ENCODE assay signal across 17 cellular contexts in the genomic region with DNA sequence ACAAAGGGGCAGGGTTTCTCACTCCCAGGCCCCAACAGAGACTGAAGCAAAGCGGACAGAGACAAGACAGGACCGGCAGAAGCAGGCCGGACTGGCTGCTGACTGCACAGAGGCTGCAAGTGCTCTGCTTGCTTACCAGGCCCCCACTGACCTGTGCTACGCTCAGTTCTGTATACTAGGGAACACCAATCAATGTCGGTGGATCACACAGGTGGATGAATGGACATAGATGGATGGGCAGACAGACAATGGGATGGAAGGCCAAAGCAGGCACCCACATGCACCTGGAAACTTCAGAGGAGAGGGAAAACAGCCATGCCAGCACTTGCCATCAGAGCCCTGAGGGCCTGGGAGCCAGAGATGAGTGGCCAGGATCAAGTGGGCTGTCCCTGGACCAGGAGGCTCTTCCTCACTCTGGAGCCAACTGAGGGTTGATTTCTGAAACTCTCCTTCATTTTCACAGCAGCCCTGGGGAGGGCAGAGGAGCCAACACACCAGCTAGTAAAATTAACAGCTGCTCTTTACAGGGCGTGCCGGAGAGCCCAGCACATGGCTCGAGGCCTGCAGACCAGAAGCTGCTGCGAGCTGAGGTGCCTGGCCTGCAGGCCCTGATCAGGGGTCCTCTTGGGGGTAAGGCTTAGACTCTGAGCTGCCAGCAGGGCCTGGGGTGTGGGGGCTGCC.
A peak's percentile ranks its signal among the peaks of the same experiment; 100 is the strongest.
DNase-seq lines count a peak whose midpoint lies in the region; ATAC-seq and TF ChIP-seq lines count a peak whose summit lies in the region.
"Had no signal": no experiment of that assay in that cellular context is flagged by ENCODE, and none has a peak within 500 bp of the region (broad histone marks: within the 10 kb centered on the region; RNA-seq: fewer than 3 reads in every experiment).

No MANE protein-coding gene starts in this region.

- H3K27me3 ChIP-seq in SJCRH30 (no peaks in the 10 kb centered on the region), psoas muscle (ENCODE audit: insufficient read depth in 3 of 3, low read length in 2 of 3) (no peaks in the 10 kb centered on the region)
- H3K27me3 ChIP-seq: hepatocyte, right atrium auricular region had no signal

- H3K9me3 ChIP-seq in SJCRH30 (replicated peaks) (no peaks in the 10 kb centered on the region), psoas muscle (no peaks in the 10 kb centered on the region)
- H3K9me3 ChIP-seq: right atrium auricular region had no signal

- intact Hi-C loops in left colon (cut with DNase I, micrococcal nuclease): loop anchor here (2.0 to 10.0 kb wide), 3 partner anchors 222 to 247 kb away; a partner anchor contains a TSS
- intact Hi-C loops in psoas muscle (cut with DNase I): loop anchor here (5.0 kb wide), 3 partner anchors 98 to 248 kb away; no protein-coding TSS in a partner anchor

- H3K4me1 ChIP-seq in SJCRH30: peaks cover 52% of the 10 kb centered on the region
- H3K4me1 ChIP-seq in psoas muscle: peaks cover 39% of the 10 kb centered on the region

- H3K4me3 ChIP-seq in SJCRH30 (no peak overlapping the region), psoas muscle (no peak overlapping the region)
- H3K4me3 ChIP-seq: hepatocyte, right atrium auricular region had no signal

- DNase-seq in NCI-H2171 treated with DMSO at 0.1 percent for 48 hours (lab: John Stamatoyannopoulos, UW) (peak; percentile 62), NCI-H2171 (lab: John Stamatoyannopoulos, UW) (no peak), SJCRH30 (peak; percentile 60 to 70), left colon (no peak), psoas muscle (no peak)
- no peak for DNase-seq in activated CD4-positive, alpha-beta T cell treated with anti-CD3 and anti-CD28 coated beads, Interleukin-2, amount 10 ng/mL, durations not matched to agents 7 days and 5 days
- DNase-seq: activated CD4-positive, alpha-beta T cell treated with anti-CD3 and anti-CD28 coated beads for 4 hours; activated naive CD8-positive, alpha-beta T cell treated with anti-CD3 and anti-CD28 coated beads, Interleukin-2, amount 10 ng/mL, durations not matched to agents 7 days and 5 days; activated T-cell treated with anti-CD3 and anti-CD28 coated beads for 4 hours; cerebellar nuclear complex; GOT3; naive thymus-derived CD4-positive, alpha-beta T cell; NCI-H1048 had no signal

- POLR2A ChIA-PET in activated CD4-positive, alpha-beta T cell treated with anti-CD3 and anti-CD28 coated beads, Interleukin-2, amount 10 ng/mL, durations not matched to agents 7 days and 5 days (lab: Charles Lee): no interaction called here

- no peak overlapping the region for H3K4me3 Mint-ChIP-seq in activated CD4-positive, alpha-beta T cell treated with anti-CD3 and anti-CD28 coated beads, Interleukin-2, amount 10 ng/mL, durations not matched to agents 7 days and 5 days
- H3K4me3 Mint-ChIP-seq: activated naive CD8-positive, alpha-beta T cell treated with anti-CD3 and anti-CD28 coated beads, Interleukin-2, amount 10 ng/mL, durations not matched to agents 7 days and 5 days; naive thymus-derived CD4-positive, alpha-beta T cell had no signal

- no peak overlapping the region for H3K27ac Mint-ChIP-seq in activated CD4-positive, alpha-beta T cell treated with anti-CD3 and anti-CD28 coated beads, Interleukin-2, amount 10 ng/mL, durations not matched to agents 7 days and 5 days
- H3K27ac Mint-ChIP-seq: activated naive CD8-positive, alpha-beta T cell treated with anti-CD3 and anti-CD28 coated beads, Interleukin-2, amount 10 ng/mL, durations not matched to agents 7 days and 5 days; naive thymus-derived CD4-positive, alpha-beta T cell had no signal

- TF ChIP-seq CTCF in psoas muscle (IDR thresholded peaks at IDR 0.05): no peak

- CTCF ChIA-PET in activated CD4-positive, alpha-beta T cell treated with anti-CD3 and anti-CD28 coated beads, Interleukin-2, amount 10 ng/mL, durations not matched to agents 7 days and 5 days (lab: Charles Lee): no interaction called here

- H3K9me3 Mint-ChIP-seq in activated CD4-positive, alpha-beta T cell treated with anti-CD3 and anti-CD28 coated beads, Interleukin-2, amount 10 ng/mL, durations not matched to agents 7 days and 5 days: no peaks in the 10 kb centered on the region
- H3K9me3 Mint-ChIP-seq: activated naive CD8-positive, alpha-beta T cell treated with anti-CD3 and anti-CD28 coated beads, Interleukin-2, amount 10 ng/mL, durations not matched to agents 7 days and 5 days had no signal

- ATAC-seq in left colon: peak; percentile 64
- no peak for ATAC-seq in psoas muscle
- ATAC-seq in GM18873 (IDR thresholded peaks at IDR 0.05; ENCODE audit: low FRiP score, unreplicated experiment): no peak
- ATAC-seq: naive thymus-derived CD4-positive, alpha-beta T cell had no signal

- H3K36me3 Mint-ChIP-seq in activated CD4-positive, alpha-beta T cell treated with anti-CD3 and anti-CD28 coated beads, Interleukin-2, amount 10 ng/mL, durations not matched to agents 7 days and 5 days (ENCODE audit: low read depth): no peaks in the 10 kb centered on the region
- H3K36me3 Mint-ChIP-seq: activated naive CD8-positive, alpha-beta T cell treated with anti-CD3 and anti-CD28 coated beads, Interleukin-2, amount 10 ng/mL, durations not matched to agents 7 days and 5 days; naive thymus-derived CD4-positive, alpha-beta T cell had no signal

- WGBS in psoas muscle, 3 donors: 65 to 76% (median 68%) methylated on average over 9 of the region's 9 CpGs

- H3K4me1 Mint-ChIP-seq in activated CD4-positive, alpha-beta T cell treated with anti-CD3 and anti-CD28 coated beads, Interleukin-2, amount 10 ng/mL, durations not matched to agents 7 days and 5 days: no peaks in the 10 kb centered on the region
- H3K4me1 Mint-ChIP-seq: activated naive CD8-positive, alpha-beta T cell treated with anti-CD3 and anti-CD28 coated beads, Interleukin-2, amount 10 ng/mL, durations not matched to agents 7 days and 5 days; naive thymus-derived CD4-positive, alpha-beta T cell had no signal

- H3K27ac ChIP-seq in SJCRH30 (no peak overlapping the region), temporal lobe (ENCODE audit: low read depth, low read length) (peak overlapping the region; percentile 30), psoas muscle (no peak overlapping the region)
- H3K27ac ChIP-seq: hepatocyte, right atrium auricular region had no signal

- H3K36me3 ChIP-seq in SJCRH30: no peaks in the 10 kb centered on the region
- H3K36me3 ChIP-seq in psoas muscle (ENCODE audit: insufficient read depth in 1 of 2, low read depth in 1 of 2): no peaks in the 10 kb centered on the region
- H3K36me3 ChIP-seq: right atrium auricular region had no signal

- H3K27me3 Mint-ChIP-seq in activated CD4-positive, alpha-beta T cell treated with anti-CD3 and anti-CD28 coated beads, Interleukin-2, amount 10 ng/mL, durations not matched to agents 7 days and 5 days: peaks cover 4% of the 10 kb centered on the region

Comparison
In these comparisons a context has a peak if more than half of its experiments do, and no peak if none do; other contexts are left out.
1. DNase-seq: peak in NCI-H2171 treated with DMSO at 0.1 percent for 48 hours (single experiment) and SJCRH30 (2 of 2); none in NCI-H2171 (single experiment), left colon (0 of 2), psoas muscle (0 of 2) and activated CD4-positive, alpha-beta T cell treated with anti-CD3 and anti-CD28 coated beads, Interleukin-2, amount 10 ng/mL, durations not matched to agents 7 days and 5 days (single experiment).